1 cellular context compared by ENCODE assay signal in genomic region chr15:59656935-59657634, GRCh38.
A peak's percentile ranks its signal among the peaks of the same experiment; 100 is the strongest.
TF ChIP-seq lines count a peak whose summit lies in the region.

Gene GTF2A2, minus strand, starts transcription at chr15:59657515. Its CDS starts 5,238 bp downstream, at chr15:59652277.

TF ChIP-seq in K562, 482 proteins besides CTCF, POLR2A, EP300 and RAD21 (continued from another document and continues in another):
- peak; percentile 84; the same call in 1 of the 2 replicates for TF ChIP-seq THAP12 (CRISPR knock-in tag; IDR thresholded peaks at IDR 0.05)
- peak; percentile 89 for TF ChIP-seq MAX (CRISPR knock-in tag; IDR thresholded peaks at IDR 0.05)
- TF ChIP-seq RERE (CRISPR knock-in tag; IDR thresholded peaks at IDR 0.05; ENCODE audit: borderline replicate concordance), result 0 out of 2 replicates have a peak, but pooled peaks have one; percentile 25
- peak; percentile 36 for TF ChIP-seq CCNT2 (IDR thresholded peaks at IDR 0.05; ENCODE audit: borderline replicate concordance, extremely low read depth, insufficient read length, low read depth, low read length)
- TF ChIP-seq POU5F1 (IDR thresholded peaks at IDR 0.05; ENCODE audit: borderline replicate concordance, low read depth, low read length, partially characterized antibody), result no peak
- no peak for TF ChIP-seq MXD1 (CRISPR knock-in tag; IDR thresholded peaks at IDR 0.05; ENCODE audit: borderline replicate concordance, poor library complexity, severe bottlenecking)
- TF ChIP-seq ZFPM2 (CRISPR knock-in tag; IDR thresholded peaks at IDR 0.05), result peak; percentile 41; the same call in 1 of the 2 replicates
- TF ChIP-seq RBFOX2 (IDR thresholded peaks at IDR 0.05; ENCODE audit: low read depth, low read length), result peak; percentile 98
- TF ChIP-seq GABPA (tag; conservative IDR thresholded peaks at IDR 0.05; ENCODE audit: low read depth), result peak; percentile 97
- TF ChIP-seq ZNF165 (CRISPR knock-in tag; IDR thresholded peaks at IDR 0.05; ENCODE audit: borderline replicate concordance), result no peak
- peak; percentile 43; the same call in 1 of the 2 replicates for TF ChIP-seq ELF4 (CRISPR knock-in tag; IDR thresholded peaks at IDR 0.05)
- TF ChIP-seq MAZ (CRISPR knock-in tag; conservative IDR thresholded peaks at IDR 0.05 in 1 of 2, IDR thresholded peaks at IDR 0.05 in 1 of 2), result peak; percentile 83
- 0 out of 2 replicates have a peak, but pooled peaks have one; percentile 55 for TF ChIP-seq E2F4 (CRISPR knock-in tag; IDR thresholded peaks at IDR 0.05; ENCODE audit: low read depth)
- TF ChIP-seq EGR1 (conservative IDR thresholded peaks at IDR 0.05), result peak; percentile 39
- 0 out of 2 replicates have a peak, but pooled peaks have one; percentile 15 for TF ChIP-seq GTF2F1 (IDR thresholded peaks at IDR 0.05; ENCODE audit: low read depth, low read length)
- TF ChIP-seq GABPB1 (CRISPR knock-in tag; IDR thresholded peaks at IDR 0.05), result peak; percentile 96
- TF ChIP-seq DEAF1 (CRISPR knock-in tag; IDR thresholded peaks at IDR 0.05), result no peak
- TF ChIP-seq ATF7 (IDR thresholded peaks at IDR 0.05), result peak; percentile 73; the same call in 1 of the 2 replicates
- TF ChIP-seq CREM (IDR thresholded peaks at IDR 0.05; ENCODE audit: low read depth), result peak; percentile 69; the same call in 1 of the 2 replicates
- 0 out of 2 replicates have a peak, but pooled peaks have one; percentile 62 for TF ChIP-seq CHCHD3 (CRISPR knock-in tag; IDR thresholded peaks at IDR 0.05)
- no peak for TF ChIP-seq GTF3C2 (IDR thresholded peaks at IDR 0.05; ENCODE audit: borderline replicate concordance, extremely low read depth, insufficient read length)
- TF ChIP-seq CHD2 (IDR thresholded peaks at IDR 0.05; ENCODE audit: low read depth, low read length), result no peak
- peak in 1 of 2 experiments; percentile 68; a peak in 1 of 4 replicates for TF ChIP-seq KDM4B (IDR thresholded peaks at IDR 0.05; ENCODE audit: borderline replicate concordance in 2 of 2, low read depth in 1 of 2)
- TF ChIP-seq ZNF764 (CRISPR knock-in tag; IDR thresholded peaks at IDR 0.05; ENCODE audit: low read depth), result no peak
- peak; percentile 77 for TF ChIP-seq E2F8 (IDR thresholded peaks at IDR 0.05; ENCODE audit: low read depth, partially characterized antibody)
- peak in 1 of 2 experiments; percentile 29; a peak in 1 of 4 replicates for TF ChIP-seq UBTF (IDR thresholded peaks at IDR 0.05; ENCODE audit: borderline replicate concordance in 1 of 2, low read depth in 2 of 2, low read length in 2 of 2)
- peak; percentile 98 for TF ChIP-seq PKNOX1 (IDR thresholded peaks at IDR 0.05)
- TF ChIP-seq SRSF1 (IDR thresholded peaks at IDR 0.05; ENCODE audit: low read depth, low read length), result 0 out of 2 replicates have a peak, but pooled peaks have one; percentile 70
- TF ChIP-seq MTA1 (IDR thresholded peaks at IDR 0.05; ENCODE audit: borderline replicate concordance), result no peak
- peak; percentile 80 for TF ChIP-seq CXXC5 (CRISPR knock-in tag; IDR thresholded peaks at IDR 0.05)
- TF ChIP-seq ERF (CRISPR knock-in tag; IDR thresholded peaks at IDR 0.05), result no peak
- TF ChIP-seq CBFB (CRISPR knock-in tag; IDR thresholded peaks at IDR 0.05), result peak; percentile 97
- TF ChIP-seq FOXM1 (IDR thresholded peaks at IDR 0.05; ENCODE audit: low read depth), result peak; percentile 28; the same call in 1 of the 2 replicates
- TF ChIP-seq FOXM1 (CRISPR knock-in tag; IDR thresholded peaks at IDR 0.05; ENCODE audit: low read depth), result no peak
- TF ChIP-seq RBM22 (IDR thresholded peaks at IDR 0.05; ENCODE audit: low read depth, low read length, poor library complexity, severe bottlenecking), result peak; percentile 82
- peak; percentile 94 for TF ChIP-seq SUPT5H (IDR thresholded peaks at IDR 0.05)
- TF ChIP-seq HDAC1 (IDR thresholded peaks at IDR 0.05), result peak in 1 of 2 experiments; percentile 73; a peak in 2 of 4 replicates
